1 cellular context compared by ENCODE assay signal in genomic region chr10:4981722-4982471, GRCh38.
A peak's percentile ranks its signal among the peaks of the same experiment; 100 is the strongest.
TF ChIP-seq lines count a peak whose summit lies in the region.

No MANE protein-coding gene starts in this region.

TF ChIP-seq in HepG2, 621 proteins besides CTCF, POLR2A, EP300 and RAD21 (continued from another document and continues in another):
- 0 out of 2 replicates have a peak, but pooled peaks have one; percentile 70 for TF ChIP-seq NFAT5 (CRISPR knock-in tag; IDR thresholded peaks at IDR 0.05)
- no peak for TF ChIP-seq ZBTB14 (CRISPR knock-in tag; IDR thresholded peaks at IDR 0.05)
- TF ChIP-seq TIGD3 (CRISPR knock-in tag; IDR thresholded peaks at IDR 0.05; ENCODE audit: borderline replicate concordance), result no peak
- TF ChIP-seq TFE3 (CRISPR knock-in tag; IDR thresholded peaks at IDR 0.05), result peak; percentile 39; the same call in 1 of the 2 replicates
- TF ChIP-seq GLI4 (CRISPR knock-in tag; IDR thresholded peaks at IDR 0.05; ENCODE audit: borderline replicate concordance), result no peak
- TF ChIP-seq SIX4 (CRISPR knock-in tag; IDR thresholded peaks at IDR 0.05), result no peak
- no peak for TF ChIP-seq ZNF589 (CRISPR knock-in tag; conservative IDR thresholded peaks at IDR 0.05)
- TF ChIP-seq ZBTB46 (CRISPR knock-in tag; IDR thresholded peaks at IDR 0.05; ENCODE audit: borderline replicate concordance), result no peak
- peak; percentile 32; the same call in 1 of the 2 replicates for TF ChIP-seq STAT6 (CRISPR knock-in tag; IDR thresholded peaks at IDR 0.05; ENCODE audit: borderline replicate concordance)
- TF ChIP-seq CENPX (CRISPR knock-in tag; IDR thresholded peaks at IDR 0.05), result no peak
- TF ChIP-seq MBNL3 (CRISPR knock-in tag; conservative IDR thresholded peaks at IDR 0.05), result no peak
- TF ChIP-seq CAMTA2 (CRISPR knock-in tag; IDR thresholded peaks at IDR 0.05; ENCODE audit: borderline replicate concordance), result no peak
- no peak for TF ChIP-seq SAP130 (CRISPR knock-in tag; IDR thresholded peaks at IDR 0.05; ENCODE audit: low read depth)
- TF ChIP-seq CREB1 (IDR thresholded peaks at IDR 0.05), result no peak
- TF ChIP-seq CREB1 (CRISPR knock-in tag; IDR thresholded peaks at IDR 0.05), result no peak
- TF ChIP-seq IKZF5 (CRISPR knock-in tag; IDR thresholded peaks at IDR 0.05), result peak; percentile 30; the same call in 1 of the 2 replicates
- peak; percentile 50; the same call in 1 of the 2 replicates for TF ChIP-seq ATF2 (CRISPR knock-in tag; IDR thresholded peaks at IDR 0.05)
- TF ChIP-seq ZFX (CRISPR knock-in tag; IDR thresholded peaks at IDR 0.05; ENCODE audit: low read depth), result peak; percentile 62
- TF ChIP-seq CERS6 (CRISPR knock-in tag; IDR thresholded peaks at IDR 0.05), result no peak
- no peak for TF ChIP-seq ATAD3A (CRISPR knock-in tag; IDR thresholded peaks at IDR 0.05)
- TF ChIP-seq POLR2AphosphoS2 (IDR thresholded peaks at IDR 0.05; ENCODE audit: low read depth, low read length), result peak; percentile 91
- TF ChIP-seq KAT7 (CRISPR knock-in tag; IDR thresholded peaks at IDR 0.05; ENCODE audit: borderline replicate concordance), result peak; percentile 49; the same call in 1 of the 2 replicates
- no peak for TF ChIP-seq SKIL (CRISPR knock-in tag; IDR thresholded peaks at IDR 0.05; ENCODE audit: borderline replicate concordance)
- no peak for TF ChIP-seq ZNF333 (CRISPR knock-in tag; IDR thresholded peaks at IDR 0.05; ENCODE audit: borderline replicate concordance)
- no peak; the same call in 1 of the 2 replicates for TF ChIP-seq ZNF205 (CRISPR knock-in tag; IDR thresholded peaks at IDR 0.05)
- no peak for TF ChIP-seq THAP9 (CRISPR knock-in tag; IDR thresholded peaks at IDR 0.05; ENCODE audit: borderline replicate concordance)
- TF ChIP-seq TRIM24 (CRISPR knock-in tag; IDR thresholded peaks at IDR 0.05), result no peak
- no peak for TF ChIP-seq GLMP (CRISPR knock-in tag; IDR thresholded peaks at IDR 0.05; ENCODE audit: borderline replicate concordance)
